Comparison of ENCODE assay signal across 18 cellular contexts in genomic region chr3:37466660-37467359, GRCh38. TPM values are rescaled to one million over a fixed set of nuclear protein-coding genes. Genes with fewer than 3 reads are reported as not detected.
DNase-seq lines count a peak whose midpoint lies in the region; ATAC-seq and TF ChIP-seq lines count a peak whose summit lies in the region.
"Had no signal": no experiment of that assay in that cellular context is flagged by ENCODE, and none has a peak within 500 bp of the region (broad histone marks: within the 10 kb centered on the region; RNA-seq: fewer than 3 reads in every experiment).

No MANE protein-coding gene starts in this region.

- ATAC-seq in thoracic aorta (ENCODE audit: insufficient number of reproducible peaks, low FRiP score, low read depth) = no peak
- ATAC-seq in GM18858 (IDR thresholded peaks at IDR 0.05; ENCODE audit: unreplicated experiment) = no peak
- ATAC-seq: stimulated activated naive CD8-positive, alpha-beta T cell treated with anti-CD3 and anti-CD28 coated beads, Interleukin-15, Interleukin-2, amounts not matched to agents 100 U/mL and 50 U/mL, for 24 hours; T-cell; upper lobe of right lung had no signal

- in situ Hi-C loops in KBM-7 (cut with MboI; ENCODE audit: low pct_unique_long_range_greater_than_20kb, low sequenced_read_pairs) = no loop called here

- H3K4me1 ChIP-seq in adrenal gland (replicated peaks in 1 of 2) (peaks cover 14 to 49% of the 10 kb centered on the region in 2 donors), thoracic aorta (ENCODE audit: control insufficient read depth in 1 of 2, low read depth in 2 of 2) (peaks cover 13 to 60% of the 10 kb centered on the region in 2 donors)

- peak overlapping the region in 3 of 5 donors; percentile 8 to 78 (median 69) for H3K27ac ChIP-seq in adrenal gland
- peak overlapping the region in 1 of 2 donors; percentile 10 for H3K27ac ChIP-seq in thoracic aorta
- H3K27ac ChIP-seq: 22Rv1, cardiac muscle cell, esophagus muscularis mucosa, upper lobe of right lung had no signal

- 36 to 47% (median 43%) methylated on average over 8 of the region's 8 CpGs for WGBS in adrenal gland, 4 donors

- TF ChIP-seq POLR2A in adrenal gland (IDR thresholded peaks at IDR 0.05) = no peak

- peaks cover 0 to 2% of the 10 kb centered on the region in 2 donors for H3K36me3 ChIP-seq in adrenal gland (replicated peaks in 1 of 2)
- peaks cover 8% of the 10 kb centered on the region for H3K36me3 ChIP-seq in thoracic aorta
- H3K36me3 ChIP-seq: cardiac muscle cell had no signal

- no peak overlapping the region for H3K4me3 ChIP-seq in adrenal gland
- H3K4me3 ChIP-seq in thoracic aorta = peak overlapping the region; percentile 8
- H3K4me3 ChIP-seq: cardiac muscle cell, esophagus muscularis mucosa, upper lobe of right lung had no signal

- intact Hi-C loops in adrenal gland (cut with DNase I) = no loop called here

- H3K9me3 ChIP-seq in adrenal gland (replicated peaks in 1 of 3) (peaks cover 0 to 6% (median 0%) of the 10 kb centered on the region in 3 donors), thoracic aorta (peaks cover 6% of the 10 kb centered on the region)

- no peaks in the 10 kb centered on the region for H3K27me3 ChIP-seq in adrenal gland
- no peaks in the 10 kb centered on the region for H3K27me3 ChIP-seq in thoracic aorta (replicated peaks; ENCODE audit: insufficient read depth)
- H3K27me3 ChIP-seq: cardiac muscle cell, esophagus muscularis mucosa, upper lobe of right lung had no signal

- TF ChIP-seq CTCF in adrenal gland (IDR thresholded peaks at IDR 0.05) (no peak), thoracic aorta (IDR thresholded peaks at IDR 0.05) (no peak)

- DNase-seq in NCI-H1417 (lab: John Stamatoyannopoulos, UW) = peak in 2 of 3 experiments; percentile 14 to 99
- DNase-seq in NCI-H1417 treated with DMSO at 0.1 percent for 48 hours (lab: John Stamatoyannopoulos, UW) = no peak
- DNase-seq in NCI-H2171 (lab: John Stamatoyannopoulos, UW) = peak; percentile 32
- DNase-seq in adrenal gland = peak in 6 of 7 donors; percentile 39 to 82 (median 63)
- DNase-seq in thoracic aorta (ENCODE audit: low spot score) = no peak
- DNase-seq in cerebellar cortex (ENCODE audit: low spot score) = no peak
- DNase-seq in KBM-7 = no peak
- DNase-seq: activated CD4-positive, alpha-beta T cell treated with anti-CD3 and anti-CD28 coated beads for 48 hours; activated gamma-delta T cell treated with Interleukin-2 at 50 U/mL for 16 hours; GF-D8; NCI-H2081 treated with DMSO at 0.1 percent for 48 hours; stimulated activated naive CD8-positive, alpha-beta T cell treated with anti-CD3 and anti-CD28 coated beads, Interleukin-15, Interleukin-2, amounts not matched to agents 100 U/mL and 50 U/mL, for 24 hours; T-cell; upper lobe of right lung had no signal

RNA-seq across cellular contexts. Expression of gene ITGA9, which starts 14.9 kb away (rescaled TPM):
- total RNA-seq in adrenal gland (10 to 100 TPM; 48.6 to 81.1 (median 54.9) TPM), thoracic aorta (100 to 1,000 TPM in 1 of 2 donors, 10 to 100 TPM in 1; 76.9 to 105 TPM)
- polyA plus RNA-seq in adrenal gland = 10 to 100 TPM; 10.5 to 22.7 (median 16.5) TPM

Comparison
In these comparisons a context has a peak if more than half of its experiments do, and no peak if none do; other contexts are left out.
1. DNase-seq: peak in NCI-H1417 (2 of 3), NCI-H2171 (single experiment) and adrenal gland (6 of 7); none in NCI-H1417 treated with DMSO at 0.1 percent for 48 hours (single experiment), thoracic aorta (single experiment), cerebellar cortex (single experiment) and KBM-7 (single experiment).